In genomic region chrX:69535661-69536060, GRCh38 we compare ENCODE assay signal across 20 cellular contexts. TPM values are rescaled to one million over a fixed set of nuclear protein-coding genes. Genes with fewer than 3 reads are reported as not detected.
"Had no signal": no experiment of that assay in that cellular context is flagged by ENCODE, and none has a peak within 500 bp of the region (broad histone marks: within the 10 kb centered on the region; RNA-seq: fewer than 3 reads in every experiment).

No MANE protein-coding gene starts in this region.

- H3K27ac ChIP-seq: epithelial cell of prostate, parathyroid adenoma, sigmoid colon, spleen, stomach, testis had no signal

- DNase-seq: activated CD4-positive, alpha-beta T cell treated with anti-CD3 and anti-CD28 coated beads, Interleukin-2, amount 50 U/mL, for 4 hours; activated CD4-positive, CD25-positive, alpha-beta regulatory T cell treated with anti-CD3 and anti-CD28 coated beads, Interleukin-2, amount 50 U/mL, for 72 hours; activated naive CD4-positive, alpha-beta T cell treated with anti-CD3 and anti-CD28 coated beads for 36 hours; activated naive CD8-positive, alpha-beta T cell treated with anti-CD3 and anti-CD28 coated beads, Interleukin-2, amount 50 U/mL, for 24 hours; aorta; dermis blood vessel endothelial cell; effector memory CD8-positive, alpha-beta T cell; foreskin melanocyte; left ventricle myocardium superior; naive thymus-derived CD8-positive, alpha-beta T cell; sigmoid colon; spleen; stimulated activated CD4-positive, alpha-beta T cell treated with anti-CD3 and anti-CD28 coated beads, Interleukin-1b, Interleukin-23, amount 100 ng/mL, for 48 hours; stomach; testis had no signal

- H3K27ac Mint-ChIP-seq: activated naive CD4-positive, alpha-beta T cell treated with anti-CD3 and anti-CD28 coated beads for 36 hours; activated naive CD8-positive, alpha-beta T cell treated with anti-CD3 and anti-CD28 coated beads, Interleukin-2, amount 50 U/mL, for 24 hours; activated T-helper 2 cell treated with anti-CD3 and anti-CD28 coated beads, Interferon-gamma antibody, Interleukin-2, Interleukin-4, amounts not matched to agents 10 μg/mL and 5 μg/mL and 100 μg/mL, durations not matched to agents 14 hours and 24 hours and 36 hours; effector memory CD8-positive, alpha-beta T cell; memory B cell had no signal

- H3K4me1 ChIP-seq: sigmoid colon, testis had no signal

- ATAC-seq: activated naive CD8-positive, alpha-beta T cell treated with anti-CD3 and anti-CD28 coated beads, Interleukin-2, amount 50 U/mL, for 24 hours; effector memory CD8-positive, alpha-beta T cell; left ventricle myocardium superior; naive thymus-derived CD8-positive, alpha-beta T cell had no signal

- H3K27me3 ChIP-seq: testis had no signal

- H3K36me3 ChIP-seq: sigmoid colon, spleen, stomach had no signal

- H3K36me3 Mint-ChIP-seq: memory B cell had no signal

- H3K4me3 Mint-ChIP-seq: activated naive CD4-positive, alpha-beta T cell treated with anti-CD3 and anti-CD28 coated beads for 36 hours; activated naive CD8-positive, alpha-beta T cell treated with anti-CD3 and anti-CD28 coated beads, Interleukin-2, amount 50 U/mL, for 24 hours; effector memory CD8-positive, alpha-beta T cell; memory B cell; naive thymus-derived CD8-positive, alpha-beta T cell had no signal

- H3K9me3 ChIP-seq: sigmoid colon, testis had no signal

- H3K9me3 Mint-ChIP-seq: activated naive CD4-positive, alpha-beta T cell treated with anti-CD3 and anti-CD28 coated beads for 36 hours; activated naive CD8-positive, alpha-beta T cell treated with anti-CD3 and anti-CD28 coated beads, Interleukin-2, amount 50 U/mL, for 24 hours; activated T-helper 2 cell treated with anti-CD3 and anti-CD28 coated beads, Interferon-gamma antibody, Interleukin-2, Interleukin-4, amounts not matched to agents 10 μg/mL and 5 μg/mL and 100 μg/mL, durations not matched to agents 14 hours and 24 hours and 36 hours; effector memory CD8-positive, alpha-beta T cell; memory B cell had no signal

- H3K4me3 ChIP-seq: sigmoid colon, spleen, stomach, testis had no signal

RNA-seq across cellular contexts. Expression of gene NALF2, which starts 31.5 kb away (rescaled TPM):
- total RNA-seq: fibroblast of lung; naive thymus-derived CD8-positive, alpha-beta T cell had no signal
